Comparison of ENCODE assay signal across 1 cellular context in the genomic region with DNA sequence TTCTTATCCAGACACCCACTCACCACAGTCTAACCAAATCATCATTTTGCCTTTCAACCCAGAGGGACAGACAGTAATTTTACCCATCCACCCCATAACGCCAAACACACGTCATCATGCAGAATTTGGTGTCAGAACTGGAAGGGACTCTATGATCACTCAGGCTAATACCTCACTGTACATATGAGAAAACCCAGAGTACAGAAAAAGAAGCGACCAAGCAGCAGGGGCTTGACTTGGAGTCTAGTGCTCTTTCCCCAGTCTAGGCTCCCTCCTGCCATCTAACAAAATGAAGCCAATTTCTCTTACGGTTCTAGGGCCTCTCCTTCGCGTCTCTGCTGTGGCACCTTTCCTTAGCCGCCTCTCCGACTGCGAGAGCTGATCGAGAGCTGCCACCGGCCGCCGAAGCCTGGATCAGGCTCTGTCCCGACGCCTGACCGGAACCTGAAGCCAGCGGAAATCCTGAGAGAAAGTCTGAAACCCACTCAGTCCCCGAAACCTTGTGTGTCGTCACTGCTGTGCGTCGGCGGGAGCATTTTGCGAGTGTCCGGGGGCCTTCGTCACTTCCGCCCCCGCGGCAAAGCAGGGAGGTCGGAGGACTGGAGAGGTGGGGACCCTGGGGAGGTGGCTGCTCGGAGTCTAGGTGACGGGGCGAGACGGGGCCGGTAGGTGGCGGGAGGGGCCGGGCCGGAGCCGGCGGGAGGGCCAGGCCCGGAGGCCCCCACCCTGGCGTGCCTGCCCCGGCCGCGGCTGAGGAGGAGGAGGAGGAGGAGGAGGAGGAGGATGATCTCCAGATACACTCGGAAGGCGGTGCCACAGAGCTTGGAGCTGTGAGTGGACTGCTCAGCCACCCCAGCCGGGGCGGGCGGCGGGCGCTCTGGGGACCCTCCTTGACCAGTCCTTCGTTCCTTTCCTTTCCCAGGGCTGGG.
A peak's percentile ranks its signal among the peaks of the same experiment; 100 is the strongest.
TF ChIP-seq lines count a peak whose summit lies in the region.

A gene (minus strand): TSS at position 452 of the 929 bp plus-strand sequence. CDS start 4,071 bp downstream, outside the sequence.
A gene (plus strand): TSS at position 563 of the 929 bp plus-strand sequence. CDS start 221 bp downstream, at position 784.

TF ChIP-seq in HepG2, 621 proteins besides CTCF, POLR2A, EP300 and RAD21 (continued from another document and continues in another):
- TF ChIP-seq SP2 (CRISPR knock-in tag; IDR thresholded peaks at IDR 0.05) (peak; percentile 70), ZNF747 (CRISPR knock-in tag; IDR thresholded peaks at IDR 0.05; ENCODE audit: borderline replicate concordance) (no peak), SRF (IDR thresholded peaks at IDR 0.05; ENCODE audit: low read depth, low read length) (peak; percentile 85), GZF1 (CRISPR knock-in tag; IDR thresholded peaks at IDR 0.05) (peak; percentile 75; the same call in 1 of the 2 replicates), REXO4 (CRISPR knock-in tag; IDR thresholded peaks at IDR 0.05; ENCODE audit: borderline replicate concordance) (no peak), FOXK2 (IDR thresholded peaks at IDR 0.05) (no peak), ZBTB38 (CRISPR knock-in tag; IDR thresholded peaks at IDR 0.05) (peak; percentile 79), WIZ (CRISPR knock-in tag; IDR thresholded peaks at IDR 0.05) (no peak; the same call in 1 of the 2 replicates), ZFP36L1 (CRISPR knock-in tag; IDR thresholded peaks at IDR 0.05) (0 out of 2 replicates have a peak, but pooled peaks have one; percentile 52), KLF16 (CRISPR knock-in tag; IDR thresholded peaks at IDR 0.05) (peak in 1 of 2 experiments; percentile 78; a peak in 1 of 4 replicates), U2AF2 (IDR thresholded peaks at IDR 0.05; ENCODE audit: low read depth, low read length) (no peak), ZNF878 (CRISPR knock-in tag; IDR thresholded peaks at IDR 0.05) (peak; percentile 86), SIN3B (IDR thresholded peaks at IDR 0.05; ENCODE audit: low read length) (peak; percentile 93), ZNF33B (CRISPR knock-in tag; IDR thresholded peaks at IDR 0.05) (no peak; the same call in 1 of the 2 replicates), FOXK1 (CRISPR knock-in tag; IDR thresholded peaks at IDR 0.05; ENCODE audit: borderline replicate concordance, low read depth) (peak; percentile 91; the same call in 1 of the 2 replicates), ZNF570 (CRISPR knock-in tag; IDR thresholded peaks at IDR 0.05; ENCODE audit: borderline replicate concordance) (no peak), ZNF33A (CRISPR knock-in tag; IDR thresholded peaks at IDR 0.05; ENCODE audit: borderline replicate concordance) (no peak), SMAD1 (CRISPR knock-in tag; IDR thresholded peaks at IDR 0.05; ENCODE audit: borderline replicate concordance, low read depth) (no peak; the same call in 1 of the 2 replicates), ZSCAN21 (CRISPR knock-in tag; IDR thresholded peaks at IDR 0.05; ENCODE audit: borderline replicate concordance) (no peak), SUZ12 (IDR thresholded peaks at IDR 0.05; ENCODE audit: low read depth, low read length) (no peak), BORCS8-MEF2B (CRISPR knock-in tag; IDR thresholded peaks at IDR 0.05) (peak; percentile 90; the same call in 1 of the 2 replicates), ZBTB1 (CRISPR knock-in tag; IDR thresholded peaks at IDR 0.05; ENCODE audit: borderline replicate concordance) (no peak)
- TF ChIP-seq, protein P1, sequence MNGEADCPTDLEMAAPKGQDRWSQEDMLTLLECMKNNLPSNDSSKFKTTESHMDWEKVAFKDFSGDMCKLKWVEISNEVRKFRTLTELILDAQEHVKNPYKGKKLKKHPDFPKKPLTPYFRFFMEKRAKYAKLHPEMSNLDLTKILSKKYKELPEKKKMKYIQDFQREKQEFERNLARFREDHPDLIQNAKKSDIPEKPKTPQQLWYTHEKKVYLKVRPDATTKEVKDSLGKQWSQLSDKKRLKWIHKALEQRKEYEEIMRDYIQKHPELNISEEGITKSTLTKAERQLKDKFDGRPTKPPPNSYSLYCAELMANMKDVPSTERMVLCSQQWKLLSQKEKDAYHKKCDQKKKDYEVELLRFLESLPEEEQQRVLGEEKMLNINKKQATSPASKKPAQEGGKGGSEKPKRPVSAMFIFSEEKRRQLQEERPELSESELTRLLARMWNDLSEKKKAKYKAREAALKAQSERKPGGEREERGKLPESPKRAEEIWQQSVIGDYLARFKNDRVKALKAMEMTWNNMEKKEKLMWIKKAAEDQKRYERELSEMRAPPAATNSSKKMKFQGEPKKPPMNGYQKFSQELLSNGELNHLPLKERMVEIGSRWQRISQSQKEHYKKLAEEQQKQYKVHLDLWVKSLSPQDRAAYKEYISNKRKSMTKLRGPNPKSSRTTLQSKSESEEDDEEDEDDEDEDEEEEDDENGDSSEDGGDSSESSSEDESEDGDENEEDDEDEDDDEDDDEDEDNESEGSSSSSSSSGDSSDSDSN (CRISPR knock-in tag; IDR thresholded peaks at IDR 0.05), result peak; percentile 80
- TF ChIP-seq, protein P2, sequence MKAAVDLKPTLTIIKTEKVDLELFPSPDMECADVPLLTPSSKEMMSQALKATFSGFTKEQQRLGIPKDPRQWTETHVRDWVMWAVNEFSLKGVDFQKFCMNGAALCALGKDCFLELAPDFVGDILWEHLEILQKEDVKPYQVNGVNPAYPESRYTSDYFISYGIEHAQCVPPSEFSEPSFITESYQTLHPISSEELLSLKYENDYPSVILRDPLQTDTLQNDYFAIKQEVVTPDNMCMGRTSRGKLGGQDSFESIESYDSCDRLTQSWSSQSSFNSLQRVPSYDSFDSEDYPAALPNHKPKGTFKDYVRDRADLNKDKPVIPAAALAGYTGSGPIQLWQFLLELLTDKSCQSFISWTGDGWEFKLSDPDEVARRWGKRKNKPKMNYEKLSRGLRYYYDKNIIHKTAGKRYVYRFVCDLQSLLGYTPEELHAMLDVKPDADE (CRISPR knock-in tag; IDR thresholded peaks at IDR 0.05), result 0 out of 2 replicates have a peak, but pooled peaks have one; percentile 36
- TF ChIP-seq, protein P3, sequence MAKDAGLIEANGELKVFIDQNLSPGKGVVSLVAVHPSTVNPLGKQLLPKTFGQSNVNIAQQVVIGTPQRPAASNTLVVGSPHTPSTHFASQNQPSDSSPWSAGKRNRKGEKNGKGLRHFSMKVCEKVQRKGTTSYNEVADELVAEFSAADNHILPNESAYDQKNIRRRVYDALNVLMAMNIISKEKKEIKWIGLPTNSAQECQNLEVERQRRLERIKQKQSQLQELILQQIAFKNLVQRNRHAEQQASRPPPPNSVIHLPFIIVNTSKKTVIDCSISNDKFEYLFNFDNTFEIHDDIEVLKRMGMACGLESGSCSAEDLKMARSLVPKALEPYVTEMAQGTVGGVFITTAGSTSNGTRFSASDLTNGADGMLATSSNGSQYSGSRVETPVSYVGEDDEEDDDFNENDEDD (CRISPR knock-in tag; IDR thresholded peaks at IDR 0.05; ENCODE audit: borderline replicate concordance), result peak; percentile 54; the same call in 1 of the 2 replicates
- TF ChIP-seq, protein P4, sequence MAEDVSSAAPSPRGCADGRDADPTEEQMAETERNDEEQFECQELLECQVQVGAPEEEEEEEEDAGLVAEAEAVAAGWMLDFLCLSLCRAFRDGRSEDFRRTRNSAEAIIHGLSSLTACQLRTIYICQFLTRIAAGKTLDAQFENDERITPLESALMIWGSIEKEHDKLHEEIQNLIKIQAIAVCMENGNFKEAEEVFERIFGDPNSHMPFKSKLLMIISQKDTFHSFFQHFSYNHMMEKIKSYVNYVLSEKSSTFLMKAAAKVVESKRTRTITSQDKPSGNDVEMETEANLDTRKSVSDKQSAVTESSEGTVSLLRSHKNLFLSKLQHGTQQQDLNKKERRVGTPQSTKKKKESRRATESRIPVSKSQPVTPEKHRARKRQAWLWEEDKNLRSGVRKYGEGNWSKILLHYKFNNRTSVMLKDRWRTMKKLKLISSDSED (CRISPR knock-in tag; IDR thresholded peaks at IDR 0.05), result no peak
- TF ChIP-seq, protein P5, sequence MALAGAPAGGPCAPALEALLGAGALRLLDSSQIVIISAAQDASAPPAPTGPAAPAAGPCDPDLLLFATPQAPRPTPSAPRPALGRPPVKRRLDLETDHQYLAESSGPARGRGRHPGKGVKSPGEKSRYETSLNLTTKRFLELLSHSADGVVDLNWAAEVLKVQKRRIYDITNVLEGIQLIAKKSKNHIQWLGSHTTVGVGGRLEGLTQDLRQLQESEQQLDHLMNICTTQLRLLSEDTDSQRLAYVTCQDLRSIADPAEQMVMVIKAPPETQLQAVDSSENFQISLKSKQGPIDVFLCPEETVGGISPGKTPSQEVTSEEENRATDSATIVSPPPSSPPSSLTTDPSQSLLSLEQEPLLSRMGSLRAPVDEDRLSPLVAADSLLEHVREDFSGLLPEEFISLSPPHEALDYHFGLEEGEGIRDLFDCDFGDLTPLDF (CRISPR knock-in tag; IDR thresholded peaks at IDR 0.05), result no peak; the same call in 1 of the 2 replicates
- TF ChIP-seq, protein P6, sequence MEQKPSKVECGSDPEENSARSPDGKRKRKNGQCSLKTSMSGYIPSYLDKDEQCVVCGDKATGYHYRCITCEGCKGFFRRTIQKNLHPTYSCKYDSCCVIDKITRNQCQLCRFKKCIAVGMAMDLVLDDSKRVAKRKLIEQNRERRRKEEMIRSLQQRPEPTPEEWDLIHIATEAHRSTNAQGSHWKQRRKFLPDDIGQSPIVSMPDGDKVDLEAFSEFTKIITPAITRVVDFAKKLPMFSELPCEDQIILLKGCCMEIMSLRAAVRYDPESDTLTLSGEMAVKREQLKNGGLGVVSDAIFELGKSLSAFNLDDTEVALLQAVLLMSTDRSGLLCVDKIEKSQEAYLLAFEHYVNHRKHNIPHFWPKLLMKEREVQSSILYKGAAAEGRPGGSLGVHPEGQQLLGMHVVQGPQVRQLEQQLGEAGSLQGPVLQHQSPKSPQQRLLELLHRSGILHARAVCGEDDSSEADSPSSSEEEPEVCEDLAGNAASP (CRISPR knock-in tag; IDR thresholded peaks at IDR 0.05; ENCODE audit: borderline replicate concordance), result no peak
- TF ChIP-seq, protein P7, sequence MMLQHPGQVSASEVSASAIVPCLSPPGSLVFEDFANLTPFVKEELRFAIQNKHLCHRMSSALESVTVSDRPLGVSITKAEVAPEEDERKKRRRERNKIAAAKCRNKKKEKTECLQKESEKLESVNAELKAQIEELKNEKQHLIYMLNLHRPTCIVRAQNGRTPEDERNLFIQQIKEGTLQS (CRISPR knock-in tag; IDR thresholded peaks at IDR 0.05), result 0 out of 2 replicates have a peak, but pooled peaks have one; percentile 12
- TF ChIP-seq, protein P8, sequence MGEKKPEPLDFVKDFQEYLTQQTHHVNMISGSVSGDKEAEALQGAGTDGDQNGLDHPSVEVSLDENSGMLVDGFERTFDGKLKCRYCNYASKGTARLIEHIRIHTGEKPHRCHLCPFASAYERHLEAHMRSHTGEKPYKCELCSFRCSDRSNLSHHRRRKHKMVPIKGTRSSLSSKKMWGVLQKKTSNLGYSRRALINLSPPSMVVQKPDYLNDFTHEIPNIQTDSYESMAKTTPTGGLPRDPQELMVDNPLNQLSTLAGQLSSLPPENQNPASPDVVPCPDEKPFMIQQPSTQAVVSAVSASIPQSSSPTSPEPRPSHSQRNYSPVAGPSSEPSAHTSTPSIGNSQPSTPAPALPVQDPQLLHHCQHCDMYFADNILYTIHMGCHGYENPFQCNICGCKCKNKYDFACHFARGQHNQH (CRISPR knock-in tag; IDR thresholded peaks at IDR 0.05), result 0 out of 2 replicates have a peak, but pooled peaks have one; percentile 73
- TF ChIP-seq, protein P9, sequence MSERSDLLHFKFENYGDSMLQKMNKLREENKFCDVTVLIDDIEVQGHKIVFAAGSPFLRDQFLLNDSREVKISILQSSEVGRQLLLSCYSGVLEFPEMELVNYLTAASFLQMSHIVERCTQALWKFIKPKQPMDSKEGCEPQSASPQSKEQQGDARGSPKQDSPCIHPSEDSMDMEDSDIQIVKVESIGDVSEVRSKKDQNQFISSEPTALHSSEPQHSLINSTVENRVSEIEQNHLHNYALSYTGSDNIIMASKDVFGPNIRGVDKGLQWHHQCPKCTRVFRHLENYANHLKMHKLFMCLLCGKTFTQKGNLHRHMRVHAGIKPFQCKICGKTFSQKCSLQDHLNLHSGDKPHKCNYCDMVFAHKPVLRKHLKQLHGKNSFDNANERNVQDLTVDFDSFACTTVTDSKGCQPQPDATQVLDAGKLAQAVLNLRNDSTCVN (CRISPR knock-in tag; IDR thresholded peaks at IDR 0.05; ENCODE audit: borderline replicate concordance), result no peak
- TF ChIP-seq, protein P10, sequence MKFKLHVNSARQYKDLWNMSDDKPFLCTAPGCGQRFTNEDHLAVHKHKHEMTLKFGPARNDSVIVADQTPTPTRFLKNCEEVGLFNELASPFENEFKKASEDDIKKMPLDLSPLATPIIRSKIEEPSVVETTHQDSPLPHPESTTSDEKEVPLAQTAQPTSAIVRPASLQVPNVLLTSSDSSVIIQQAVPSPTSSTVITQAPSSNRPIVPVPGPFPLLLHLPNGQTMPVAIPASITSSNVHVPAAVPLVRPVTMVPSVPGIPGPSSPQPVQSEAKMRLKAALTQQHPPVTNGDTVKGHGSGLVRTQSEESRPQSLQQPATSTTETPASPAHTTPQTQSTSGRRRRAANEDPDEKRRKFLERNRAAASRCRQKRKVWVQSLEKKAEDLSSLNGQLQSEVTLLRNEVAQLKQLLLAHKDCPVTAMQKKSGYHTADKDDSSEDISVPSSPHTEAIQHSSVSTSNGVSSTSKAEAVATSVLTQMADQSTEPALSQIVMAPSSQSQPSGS (CRISPR knock-in tag; IDR thresholded peaks at IDR 0.05), result peak; percentile 82
